In the genomic region with DNA sequence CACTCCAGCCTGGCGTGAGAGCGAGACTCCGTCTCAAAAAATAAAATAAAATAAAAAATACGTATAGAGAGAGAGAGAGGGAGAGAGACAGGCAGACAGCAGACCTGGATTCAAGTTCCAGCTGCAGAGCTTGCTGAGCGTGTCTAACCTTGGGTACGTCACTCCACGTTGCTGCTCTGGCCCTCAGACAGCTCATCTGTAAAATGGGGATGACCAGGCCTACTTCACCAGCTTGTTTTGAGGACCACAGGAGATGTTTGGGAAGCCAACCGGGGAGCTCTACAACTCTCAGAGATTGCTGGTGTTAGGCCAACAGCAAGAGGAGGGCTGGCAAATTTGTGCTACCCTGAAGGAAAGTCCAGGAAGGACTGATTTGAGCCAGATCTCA, we compare ENCODE assay signal across 8 cellular contexts. TPM values are rescaled to one million over a fixed set of nuclear protein-coding genes. Genes with fewer than 3 reads are reported as not detected.
A peak's percentile ranks its signal among the peaks of the same experiment; 100 is the strongest.
DNase-seq lines count a peak whose midpoint lies in the region; ATAC-seq and TF ChIP-seq lines count a peak whose summit lies in the region.

No MANE protein-coding gene starts in this region.

- intact Hi-C loops in CD8-positive, alpha-beta T cell (cut with DNase I, micrococcal nuclease): loop anchor here in 1 of 2 experiments (2.0 to 5.0 kb wide), 4 partner anchors 25 to 256 kb away; a partner anchor contains a TSS
- intact Hi-C loops in PC-3 (cut with micrococcal nuclease): loop anchor here (2.0 kb wide), 1 partner anchor 57 kb away; no protein-coding TSS in a partner anchor

- H3K4me3 ChIP-seq in CD8-positive, alpha-beta T cell (ENCODE audit: low read depth, low read length): peak overlapping the region; percentile 48
- H3K4me3 ChIP-seq in PC-3 (ENCODE audit: low read length) (peak overlapping the region; percentile 71), endodermal cell (ENCODE audit: low read length) (peak overlapping the region; percentile 72), osteoblast (ENCODE audit: insufficient read depth, low read length) (peak overlapping the region; percentile 88)

- H3K4me1 ChIP-seq in CD8-positive, alpha-beta T cell (ENCODE audit: insufficient read depth, low read length): peaks cover 37% of the 10 kb centered on the region
- H3K4me1 ChIP-seq in PC-3 (ENCODE audit: insufficient read depth, low read length) (peaks cover 28% of the 10 kb centered on the region), endodermal cell (ENCODE audit: control insufficient read depth, insufficient read depth, low read length) (peaks cover 13% of the 10 kb centered on the region), osteoblast (ENCODE audit: insufficient read depth, low read length) (peaks cover 14% of the 10 kb centered on the region)

- peak overlapping the region; percentile 97 for H3K27ac Mint-ChIP-seq in CD8-positive, alpha-beta T cell
- peak overlapping the region; percentile 75 for H3K27ac Mint-ChIP-seq in endodermal cell

- peak overlapping the region; percentile 7; the same call in 1 of the 2 replicates for H3K9ac ChIP-seq in PC-3 (ENCODE audit: low read length)
- no peak overlapping the region for H3K9ac ChIP-seq in endodermal cell (ENCODE audit: extremely low read depth, low read length, poor library complexity, severe bottlenecking)

- 94 to 97% methylated on average over 8 of the region's 8 CpGs for WGBS in endodermal cell (ENCODE audit: insufficient coverage in 1 of 2, insufficient read length in 1 of 2), 2 experiments

- no peaks in the 10 kb centered on the region for H3K9me3 ChIP-seq in CD8-positive, alpha-beta T cell (ENCODE audit: low read length)
- H3K9me3 ChIP-seq in PC-3 (ENCODE audit: low read length): no peaks in the 10 kb centered on the region
- no peaks in the 10 kb centered on the region for H3K9me3 ChIP-seq in endodermal cell (ENCODE audit: control insufficient read depth, low read length)
- no peaks in the 10 kb centered on the region for H3K9me3 ChIP-seq in osteoblast (ENCODE audit: low read depth, low read length)

- no TSS peak for BruUV-seq in PC-3 (replicated peaks; lab: Mats Ljungman, UMichigan)

- H3K27me3 Mint-ChIP-seq in CD8-positive, alpha-beta T cell (ENCODE audit: low read depth): no peaks in the 10 kb centered on the region
- H3K27me3 Mint-ChIP-seq in endodermal cell (ENCODE audit: insufficient read depth): peaks cover 4% of the 10 kb centered on the region

- no peaks in the 10 kb centered on the region for H3F3A ChIP-seq in PC-3 (ENCODE audit: low read length, unreplicated experiment)

- H3K4me1 Mint-ChIP-seq in CD8-positive, alpha-beta T cell (ENCODE audit: low read depth): peaks cover 54% of the 10 kb centered on the region
- peaks cover 43% of the 10 kb centered on the region for H3K4me1 Mint-ChIP-seq in endodermal cell

- no peaks in the 10 kb centered on the region for H3K36me3 ChIP-seq in CD8-positive, alpha-beta T cell (ENCODE audit: insufficient read depth, low read length)
- no peaks in the 10 kb centered on the region for H3K36me3 ChIP-seq in PC-3 (ENCODE audit: low read depth, low read length)
- peaks cover 5% of the 10 kb centered on the region for H3K36me3 ChIP-seq in endodermal cell (ENCODE audit: control insufficient read depth, insufficient read depth, low read length)
- H3K36me3 ChIP-seq in osteoblast (ENCODE audit: insufficient read depth, low read length): no peaks in the 10 kb centered on the region

- ATAC-seq in CD8-positive, alpha-beta T cell: no peak
- no peak for ATAC-seq in PC-3
- no peak for ATAC-seq in HG02588 (IDR thresholded peaks at IDR 0.05; ENCODE audit: unreplicated experiment)

- H3K79me2 ChIP-seq in PC-3 (ENCODE audit: low read length): no peaks in the 10 kb centered on the region
- peaks cover 39% of the 10 kb centered on the region for H3K79me2 ChIP-seq in osteoblast (ENCODE audit: insufficient read depth, low read length)

- no peaks in the 10 kb centered on the region for H3K27me3 ChIP-seq in CD8-positive, alpha-beta T cell (ENCODE audit: insufficient read depth, low read length)
- H3K27me3 ChIP-seq in PC-3 (ENCODE audit: low read length) (no peaks in the 10 kb centered on the region), endodermal cell (ENCODE audit: control insufficient read depth, insufficient read depth, low read length, poor library complexity, severe bottlenecking) (no peaks in the 10 kb centered on the region), osteoblast (ENCODE audit: insufficient read depth, low read length) (no peaks in the 10 kb centered on the region)

- peak overlapping the region; percentile 65 for H3K27ac ChIP-seq in CD8-positive, alpha-beta T cell (ENCODE audit: low read depth, low read length)
- H3K27ac ChIP-seq in PC-3 (ENCODE audit: low read length) (no peak overlapping the region), endodermal cell (ENCODE audit: low read depth, low read length) (no peak overlapping the region), osteoblast (ENCODE audit: low read depth, low read length) (peak overlapping the region; percentile 33)

- peak in 1 of 7 experiments; percentile 26 for DNase-seq in CD8-positive, alpha-beta T cell
- DNase-seq in PC-3: no peak
- no peak for DNase-seq in endodermal cell
- no peak for DNase-seq in osteoblast (ENCODE audit: insufficient read length, low spot score, missing footprints)
- DNase-seq in superior temporal gyrus (ENCODE audit: extremely low spot score): no peak
- DNase-seq in NCI-H2196 treated with DMSO at 0.1 percent for 48 hours (lab: John Stamatoyannopoulos, UW; ENCODE audit: unreplicated experiment): no peak
- DNase-seq in RKO (ENCODE audit: low spot score): no peak

- no peaks in the 10 kb centered on the region for H4K20me1 ChIP-seq in PC-3 (ENCODE audit: low read length)
- H4K20me1 ChIP-seq in osteoblast (ENCODE audit: insufficient read depth, low read length): peaks cover 30% of the 10 kb centered on the region

- TF ChIP-seq CTCF in CD8-positive, alpha-beta T cell (IDR thresholded peaks at IDR 0.05): no peak
- TF ChIP-seq CTCF in PC-3 (conservative IDR thresholded peaks at IDR 0.05; ENCODE audit: low read depth, low read length): no peak
- TF ChIP-seq CTCF in endodermal cell (conservative IDR thresholded peaks at IDR 0.05): no peak
- no peak for TF ChIP-seq CTCF in osteoblast (IDR thresholded peaks at IDR 0.05; ENCODE audit: extremely low read depth, low read depth, low read length)

- H2AFZ ChIP-seq in PC-3 (ENCODE audit: low read length) (peak overlapping the region; percentile 93), osteoblast (ENCODE audit: low read length) (peak overlapping the region; percentile 98)

- H3K36me3 Mint-ChIP-seq in CD8-positive, alpha-beta T cell: peaks cover 22% of the 10 kb centered on the region
- peaks cover 7% of the 10 kb centered on the region for H3K36me3 Mint-ChIP-seq in endodermal cell (ENCODE audit: low read depth)

- CTCF ChIA-PET in CD8-positive, alpha-beta T cell (lab: Charles Lee): interaction anchor here (0.6 to 4.4 kb wide), 6 partner anchors 20 to 187 kb away, joined by 3 to 43 read pairs (median 7); no protein-coding TSS in a partner anchor
- CTCF ChIA-PET in PC-3 (lab: Charles Lee): interaction anchor here (0.6 kb wide), 1 partner anchor 18 kb away, joined by 15 read pairs; no protein-coding TSS in a partner anchor

- H3K4me2 ChIP-seq in PC-3 (ENCODE audit: low read length) (peak overlapping the region; percentile 91), osteoblast (ENCODE audit: insufficient read depth, low read length) (peak overlapping the region; percentile 93)

- peak overlapping the region; percentile 93 for H3K4me3 Mint-ChIP-seq in CD8-positive, alpha-beta T cell
- H3K4me3 Mint-ChIP-seq in endodermal cell: peak overlapping the region; percentile 82

- POLR2A ChIA-PET in CD8-positive, alpha-beta T cell (lab: Charles Lee): interaction anchor here (1.0 to 3.3 kb wide), 4 partner anchors 10 to 68 kb away, joined by 3 to 15 read pairs (median 6); no protein-coding TSS in a partner anchor
- POLR2A ChIA-PET in PC-3 (lab: Charles Lee; ENCODE audit: unreplicated experiment): no interaction called here

- H3K9me3 Mint-ChIP-seq in CD8-positive, alpha-beta T cell: no peaks in the 10 kb centered on the region
- no peaks in the 10 kb centered on the region for H3K9me3 Mint-ChIP-seq in endodermal cell

- H3K9me2 ChIP-seq in PC-3 (replicated peaks; ENCODE audit: low read length): no peaks in the 10 kb centered on the region

RNA-seq across cellular contexts. Expression of a gene that starts 0.5 kb away (rescaled TPM):
- 10 to 100 TPM; 20.5 to 24.0 TPM for total RNA-seq in CD8-positive, alpha-beta T cell
- total RNA-seq in PC-3 (2014; rRNA removed) (5.1 and 12.2 TPM in 2 replicates), endodermal cell (10 to 100 TPM; 56.5 to 78.3 TPM), osteoblast (15.9 and 17.4 TPM in 2 replicates)
- 21.7 TPM for polyA plus RNA-seq in endodermal cell (2013, experiment 1 of 2)
- 23.8 TPM for polyA plus RNA-seq in endodermal cell (2013, experiment 2 of 2)

Comparison
In these comparisons a context has a peak if more than half of its experiments do, and no peak if none do; other contexts are left out.
1. H3K27ac ChIP-seq: peak in CD8-positive, alpha-beta T cell (single experiment) and osteoblast (single experiment); none in PC-3 (single experiment) and endodermal cell (single experiment).
2. Peak in every context shown above with its lines, with median percentiles within 50 percentile points of each other: H3K4me3 ChIP-seq.